8 cellular contexts compared by ENCODE assay signal in the genomic region with DNA sequence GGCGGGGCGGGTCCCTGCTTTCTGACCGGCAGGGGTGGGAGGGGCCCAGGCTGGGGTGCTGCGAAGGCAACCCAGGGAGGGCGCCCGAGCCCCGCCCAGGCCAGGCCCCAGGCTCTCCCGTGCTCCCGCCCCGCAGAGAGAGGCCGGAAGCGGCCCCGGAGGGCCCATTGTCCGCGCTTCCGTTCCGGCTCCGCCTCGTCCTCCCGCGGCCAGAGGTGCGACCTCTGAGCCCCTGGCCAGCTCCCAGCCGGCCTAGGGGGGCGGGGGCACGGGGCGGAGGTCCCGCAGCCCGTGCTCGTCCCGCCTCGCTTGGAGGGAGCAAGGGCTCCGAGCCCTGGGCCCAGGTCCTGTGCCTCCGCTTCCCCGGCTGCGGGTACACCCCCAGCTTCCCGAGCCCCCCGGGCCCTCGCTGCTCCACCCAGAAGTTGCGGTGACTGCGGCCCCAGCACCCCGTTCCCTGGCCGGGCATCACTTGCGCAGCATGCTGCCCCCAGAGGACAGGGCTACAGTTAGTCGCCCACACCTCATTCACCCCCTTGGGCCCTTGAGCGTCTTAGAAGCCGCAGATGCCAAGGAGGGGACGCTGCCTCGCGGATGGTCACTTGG. TPM values are rescaled to one million over a fixed set of nuclear protein-coding genes. Genes with fewer than 3 reads are reported as not detected.
DNase-seq lines count a peak whose midpoint lies in the region; ATAC-seq and TF ChIP-seq lines count a peak whose summit lies in the region.

No MANE protein-coding gene starts in this region.

- TF ChIP-seq POLR2A in Peyer's patch (IDR thresholded peaks at IDR 0.05), result peak; percentile 79 to 82

- DNase-seq in DMS 273 (lab: John Stamatoyannopoulos, UW; ENCODE audit: unreplicated experiment), result peak; percentile 97
- peak; percentile 91 to 96 (median 94) for DNase-seq in Peyer's patch
- peak; percentile 73 for DNase-seq in activated naive CD4-positive, alpha-beta T cell treated with Interleukin-2 at 50 U/mL for 16 hours
- peak; percentile 84 for DNase-seq in globus pallidus (ENCODE audit: low spot score)
- DNase-seq in omental fat pad (ENCODE audit: low spot score), result no peak

- TF ChIP-seq CTCF in Peyer's patch (IDR thresholded peaks at IDR 0.05) (no peak), omental fat pad (IDR thresholded peaks at IDR 0.05) (no peak)

- H3K4me3 ChIP-seq in Peyer's patch, result peak overlapping the region; percentile 56 to 72 (median 62)
- H3K4me3 ChIP-seq in urinary bladder (ENCODE audit: low read depth, low read length), result peak overlapping the region; percentile 55

- no peaks in the 10 kb centered on the region for H3K27me3 ChIP-seq in Peyer's patch

- H3K36me3 ChIP-seq in Peyer's patch (no peaks in the 10 kb centered on the region), urinary bladder (ENCODE audit: insufficient read depth) (no peaks in the 10 kb centered on the region)

- H3K27ac ChIP-seq in Peyer's patch, result peak overlapping the region; percentile 89 to 96 (median 94)
- peak overlapping the region; percentile 95 for H3K27ac ChIP-seq in urinary bladder (ENCODE audit: low read depth)

- under 1% methylated on average over 49 of the region's 49 CpGs for WGBS in urinary bladder

- H3K4me1 ChIP-seq in Peyer's patch (peaks cover 0 to 43% (median 3%) of the 10 kb centered on the region in 4 donors), urinary bladder (ENCODE audit: insufficient read depth) (no peaks in the 10 kb centered on the region)

- H3K9me3 ChIP-seq in Peyer's patch, result no peaks in the 10 kb centered on the region

- peak; percentile 94 for ATAC-seq in GM19351 (IDR thresholded peaks at IDR 0.05; ENCODE audit: unreplicated experiment)
- ATAC-seq in HG03442 (IDR thresholded peaks at IDR 0.05; ENCODE audit: unreplicated experiment), result peak; percentile 93
- peak; percentile 86 for ATAC-seq in omental fat pad (ENCODE audit: low FRiP score)

RNA-seq across cellular contexts. Expression of gene PLXND1, which starts 20.4 kb away (rescaled TPM):
- total RNA-seq in Peyer's patch (100 to 1,000 TPM in 1 of 4 donors, 10 to 100 TPM in 3; 13.1 to 305 (median 48.2) TPM), omental fat pad (100 to 1,000 TPM in 3 of 4 donors, 10 to 100 TPM in 1; 82.7 to 364 (median 170) TPM), urinary bladder (126 TPM)
- 70.3 TPM for polyA plus RNA-seq in urinary bladder
